8 cellular contexts compared by ENCODE assay signal in genomic region chr9:136373300-136374182, GRCh38. TPM values are rescaled to one million over a fixed set of nuclear protein-coding genes. Genes with fewer than 3 reads are reported as not detected.
A peak's percentile ranks its signal among the peaks of the same experiment; 100 is the strongest.
DNase-seq lines count a peak whose midpoint lies in the region; ATAC-seq and TF ChIP-seq lines count a peak whose summit lies in the region.

TSS of gene CARD9 (minus strand) at chr9:136373669. CDS start at chr9:136372078, 1,591 bp downstream.

- H3K36me3 ChIP-seq in body of pancreas (replicated peaks in 1 of 2; ENCODE audit: insufficient read depth in 1 of 2, low read depth in 2 of 2), result no peaks in the 10 kb centered on the region
- H3K36me3 ChIP-seq in MG63, result no peaks in the 10 kb centered on the region; the same call in 1 of the 2 replicates

- no peak for TF ChIP-seq CTCF in body of pancreas (IDR thresholded peaks at IDR 0.05)

- 59 to 87% methylated on average over 4 to 20 of the region's 27 CpGs for WGBS in body of pancreas, 2 donors

- H3K27me3 ChIP-seq in body of pancreas (no peaks in the 10 kb centered on the region), MG63 (no peaks in the 10 kb centered on the region)

- peaks cover 18% of the 10 kb centered on the region for H3K4me1 ChIP-seq in body of pancreas

- H3K9me3 ChIP-seq in body of pancreas, result no peaks in the 10 kb centered on the region
- no peaks in the 10 kb centered on the region for H3K9me3 ChIP-seq in MG63

- intact Hi-C loops in body of pancreas (cut with DNase I), result no loop called here

- peak; percentile 57 for DNase-seq in AG08395 (ENCODE audit: low spot score)
- DNase-seq in HT-29 (ENCODE audit: low spot score), result peak; percentile 81
- peak in 3 of 4 donors; percentile 57 to 60 (median 60) for DNase-seq in body of pancreas
- peak; percentile 30 for DNase-seq in midbrain (lab: John Stamatoyannopoulos, UW)
- DNase-seq in MG63, result no peak
- no peak for DNase-seq in stimulated activated CD4-positive, alpha-beta T cell treated with anti-CD3 and anti-CD28 coated beads, Interleukin-4, amount 100 ng/mL, for 4 hours
- no peak for DNase-seq in T-helper 1 cell

- peak within 1 kb of the TSS in 2 of 4 donors; percentile 61 to 65 for H3K27ac ChIP-seq in body of pancreas

- H3K4me3 ChIP-seq in body of pancreas, result no peak within 1 kb of the TSS
- H3K4me3 ChIP-seq in MG63, result no peak within 1 kb of the TSS

- ATAC-seq in body of pancreas (no peak), HG03175 (IDR thresholded peaks at IDR 0.05; ENCODE audit: unreplicated experiment) (no peak)

- TF ChIP-seq POLR2A in body of pancreas (IDR thresholded peaks at IDR 0.05), result peak in 1 of 3 donors; percentile 32

RNA-seq across cellular contexts. Expression of gene CARD9, which starts in this region (rescaled TPM):
- total RNA-seq in HT-29 (2014; rRNA removed; shearing (Covaris generic)), result 98.9 and 116 TPM in 2 replicates
- 1 to 10 TPM in 1 of 2 donors, under 1 TPM in 1; 0.78 to 1.3 TPM for total RNA-seq in body of pancreas
- 1.7 TPM in 1 of 2 replicates, not detected in the other for total RNA-seq in MG63 (2014; rRNA removed; shearing (Covaris generic); ENCODE audit: low replicate concordance)

Comparison
In these comparisons a context has a peak if more than half of its experiments do, and no peak if none do; other contexts are left out.
1. RNA of gene CARD9 (total RNA-seq): 98.9 to 116 TPM in HT-29; 1.7 TPM in MG63 and 0.78 to 1.3 TPM in body of pancreas; every median in the first group is over 10 times any median in the second.
2. DNase-seq: peak in AG08395 (single experiment), HT-29 (single experiment), body of pancreas (3 of 4) and midbrain (single experiment); none in MG63 (single experiment), stimulated activated CD4-positive, alpha-beta T cell treated with anti-CD3 and anti-CD28 coated beads, Interleukin-4, amount 100 ng/mL, for 4 hours (0 of 2) and T-helper 1 cell (0 of 5).